Comparison of ENCODE assay signal across 15 cellular contexts in the genomic region with DNA sequence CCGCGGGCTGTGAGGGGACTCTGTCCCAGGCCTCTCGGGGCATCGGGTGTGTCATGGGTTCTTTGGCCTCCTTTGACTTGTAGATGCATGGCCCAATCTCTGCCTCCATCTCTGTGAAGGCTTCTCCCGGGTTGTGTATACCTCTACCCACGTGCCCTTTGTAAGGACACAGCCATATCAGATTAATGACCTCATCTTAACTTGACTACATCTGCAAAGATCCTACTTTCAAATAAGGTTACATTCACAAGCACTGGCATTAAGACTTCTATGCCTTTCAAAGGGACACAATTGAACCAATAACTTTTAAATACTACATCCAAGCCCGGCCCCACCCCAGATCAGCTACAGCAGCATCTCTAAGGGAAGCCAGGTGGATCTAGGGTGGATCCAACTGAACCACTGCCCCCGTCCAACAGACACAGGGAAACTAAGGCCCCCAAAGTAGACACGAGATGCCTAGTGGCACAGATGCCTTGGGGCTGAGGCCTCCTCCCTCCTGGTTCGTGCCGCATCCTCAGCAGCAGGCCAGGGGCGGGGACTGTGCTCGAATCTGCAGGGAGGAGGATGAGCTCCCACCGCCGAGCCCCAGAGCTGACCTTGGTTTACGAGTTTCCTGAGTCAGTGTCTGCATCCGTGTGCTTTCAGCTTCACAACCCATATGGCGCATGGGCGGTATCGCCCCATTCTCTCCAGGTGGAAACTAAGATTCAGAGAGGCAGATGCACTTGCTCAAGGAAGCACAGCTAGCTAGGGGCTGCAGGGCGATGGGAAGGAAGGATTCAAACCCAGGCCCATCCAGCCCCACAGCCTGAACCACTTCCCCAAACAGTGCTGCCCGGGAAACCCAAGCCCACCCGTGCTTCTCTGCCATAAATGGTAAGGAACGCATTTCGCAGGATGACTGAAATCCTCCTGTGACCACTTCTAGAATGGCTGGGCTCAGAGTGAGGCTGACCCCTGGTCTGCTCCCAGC.
DNase-seq lines count a peak whose midpoint lies in the region; ATAC-seq and TF ChIP-seq lines count a peak whose summit lies in the region.
"Had no signal": no experiment of that assay in that cellular context is flagged by ENCODE, and none has a peak within 500 bp of the region (broad histone marks: within the 10 kb centered on the region; RNA-seq: fewer than 3 reads in every experiment).

No MANE protein-coding gene starts in this region.

- no peak overlapping the region for H3K4me2 ChIP-seq in osteoblast (ENCODE audit: insufficient read depth, low read length)

- POLR2A ChIA-PET in CD4-positive, alpha-beta T cell (lab: Charles Lee) = no interaction called here

- H3K4me1 ChIP-seq in osteoblast (ENCODE audit: insufficient read depth, low read length) = no peaks in the 10 kb centered on the region

- no peak overlapping the region for H3K27ac Mint-ChIP-seq in CD4-positive, alpha-beta T cell
- H3K27ac Mint-ChIP-seq: CD14-positive monocyte; CD8-positive, alpha-beta memory T cell; IgD-negative memory B cell had no signal

- CTCF ChIA-PET in CD4-positive, alpha-beta T cell (lab: Charles Lee) = no interaction called here

- H4K20me1 ChIP-seq in osteoblast (ENCODE audit: insufficient read depth, low read length) = no peaks in the 10 kb centered on the region

- no peak overlapping the region for H2AFZ ChIP-seq in osteoblast (ENCODE audit: low read length)

- no peak overlapping the region for H3K4me3 Mint-ChIP-seq in CD4-positive, alpha-beta T cell
- H3K4me3 Mint-ChIP-seq: CD14-positive monocyte; CD8-positive, alpha-beta memory T cell had no signal

- H3K4me1 Mint-ChIP-seq in CD4-positive, alpha-beta T cell (ENCODE audit: low read depth) = no peaks in the 10 kb centered on the region
- H3K4me1 Mint-ChIP-seq: CD14-positive monocyte; CD8-positive, alpha-beta memory T cell; IgD-negative memory B cell had no signal

- H3K27me3 ChIP-seq in osteoblast (ENCODE audit: insufficient read depth, low read length) = peaks cover 5% of the 10 kb centered on the region
- no peaks in the 10 kb centered on the region for H3K27me3 ChIP-seq in CD4-positive, alpha-beta T cell (ENCODE audit: control insufficient read depth, insufficient read depth, low read length)

- no peaks in the 10 kb centered on the region for H3K9me3 ChIP-seq in osteoblast (ENCODE audit: low read depth, low read length)
- no peaks in the 10 kb centered on the region for H3K9me3 ChIP-seq in CD4-positive, alpha-beta T cell (ENCODE audit: control insufficient read depth, low read length)
- H3K9me3 ChIP-seq: Caco-2 had no signal

- peaks cover 12% of the 10 kb centered on the region for H3K27me3 Mint-ChIP-seq in CD4-positive, alpha-beta T cell

- H3K36me3 ChIP-seq in osteoblast (ENCODE audit: insufficient read depth, low read length) = no peaks in the 10 kb centered on the region

- DNase-seq in activated effector memory CD4-positive, alpha-beta T cell treated with anti-CD3 and anti-CD28 coated beads, Interleukin-2, amount 50 U/mL, for 16 hours = peak; percentile 41
- no peak for DNase-seq in activated effector memory CD4-positive, alpha-beta T cell treated with Interleukin-2 at 50 U/mL for 16 hours
- peak; percentile 17 for DNase-seq in fibroblast of villous mesenchyme (ENCODE audit: low read depth)
- peak; percentile 86 for DNase-seq in osteoblast (ENCODE audit: insufficient read length, low spot score, missing footprints)
- DNase-seq in NCI-H748 (lab: John Stamatoyannopoulos, UW; ENCODE audit: unreplicated experiment) = no peak
- DNase-seq in NCI-H526 (lab: John Stamatoyannopoulos, UW) = no peak
- DNase-seq in CD4-positive, alpha-beta T cell = no peak
- DNase-seq: Caco-2; CD8-positive, alpha-beta memory T cell; DND-41; GDM1; HCEC 1CT had no signal

- TF ChIP-seq CTCF in fibroblast of villous mesenchyme (IDR thresholded peaks at IDR 0.05; ENCODE audit: insufficient read depth, low read depth, low read length) (no peak), osteoblast (IDR thresholded peaks at IDR 0.05; ENCODE audit: extremely low read depth, low read depth, low read length) (no peak)
- no peak for TF ChIP-seq CTCF in CD4-positive, alpha-beta T cell (IDR thresholded peaks at IDR 0.05)

- intact Hi-C loops in CD4-positive, alpha-beta T cell (cut with DNase I, micrococcal nuclease) = no loop called here

- ATAC-seq in CD4-positive, alpha-beta T cell (ENCODE audit: poor library complexity) = no peak

- H3K79me2 ChIP-seq in osteoblast (ENCODE audit: insufficient read depth, low read length) = no peaks in the 10 kb centered on the region

- H3K9me3 Mint-ChIP-seq in CD4-positive, alpha-beta T cell = no peaks in the 10 kb centered on the region
- H3K9me3 Mint-ChIP-seq: CD8-positive, alpha-beta memory T cell; IgD-negative memory B cell had no signal

- H3K27ac ChIP-seq in osteoblast (ENCODE audit: low read depth, low read length) = no peak overlapping the region
- H3K27ac ChIP-seq in CD4-positive, alpha-beta T cell (ENCODE audit: low read depth, low read length) = no peak overlapping the region
- H3K27ac ChIP-seq: 22Rv1 had no signal

- H3K36me3 Mint-ChIP-seq in CD4-positive, alpha-beta T cell (ENCODE audit: low read depth) = no peaks in the 10 kb centered on the region
- H3K36me3 Mint-ChIP-seq: CD14-positive monocyte; CD8-positive, alpha-beta memory T cell; IgD-negative memory B cell had no signal

- no peak overlapping the region for H3K4me3 ChIP-seq in fibroblast of villous mesenchyme (ENCODE audit: low read depth, low read length)
- H3K4me3 ChIP-seq in osteoblast (ENCODE audit: insufficient read depth, low read length) = no peak overlapping the region

Comparison
In these comparisons a context has a peak if more than half of its experiments do, and no peak if none do; other contexts are left out.
1. DNase-seq: peak in activated effector memory CD4-positive, alpha-beta T cell treated with anti-CD3 and anti-CD28 coated beads, Interleukin-2, amount 50 U/mL, for 16 hours (single experiment), fibroblast of villous mesenchyme (single experiment) and osteoblast (single experiment); none in activated effector memory CD4-positive, alpha-beta T cell treated with Interleukin-2 at 50 U/mL for 16 hours (single experiment), NCI-H748 (single experiment), NCI-H526 (0 of 2) and CD4-positive, alpha-beta T cell (0 of 10).